In the genomic region with DNA sequence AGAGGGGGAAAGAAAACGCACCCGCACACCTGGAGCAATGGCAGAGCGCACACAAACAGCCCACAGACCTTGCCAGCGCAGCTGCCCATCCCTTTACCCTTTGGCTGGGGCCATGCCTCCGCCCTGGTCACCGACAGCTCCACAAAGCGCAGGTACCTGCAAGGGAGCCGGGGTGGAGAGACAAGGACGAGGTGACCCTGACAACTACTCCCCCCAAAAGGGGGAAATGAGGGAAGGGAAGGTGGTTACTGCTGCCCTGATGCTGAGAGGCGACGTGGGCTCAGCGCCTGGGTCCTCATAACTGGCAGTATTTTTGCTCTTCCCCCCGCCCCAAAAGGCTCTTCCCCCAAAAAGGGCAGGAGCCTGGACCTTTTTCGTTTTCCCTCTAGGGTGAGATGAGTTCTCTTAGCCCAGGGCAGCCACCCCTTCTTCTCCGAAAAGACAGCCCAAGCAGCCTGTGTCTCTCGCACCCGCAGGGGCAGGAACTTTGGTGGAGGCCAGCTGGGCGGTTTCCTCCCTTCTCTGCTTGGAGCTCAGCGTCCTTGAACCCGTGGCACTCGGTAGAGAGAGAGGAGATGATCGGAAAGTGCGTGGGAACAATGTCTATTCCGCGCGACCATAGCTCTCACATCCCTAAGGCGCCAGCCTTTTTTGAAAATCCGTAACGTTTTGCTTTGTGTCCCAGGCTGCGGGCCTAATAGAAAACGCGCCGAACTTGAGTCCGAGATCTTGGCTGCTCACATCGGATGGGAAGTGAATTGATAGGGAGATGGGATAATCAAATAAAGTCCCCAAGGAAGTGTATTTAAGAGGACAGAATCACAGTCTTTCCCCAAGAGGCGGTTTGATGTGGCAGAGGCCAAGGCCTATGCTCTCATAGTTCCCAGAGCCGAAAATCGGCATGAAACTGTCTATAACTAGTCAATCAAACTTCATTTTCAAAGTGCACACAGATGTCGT, we compare ENCODE assay signal across 1 cellular context.
TF ChIP-seq lines count a peak whose summit lies in the region.

No MANE protein-coding gene starts in this region.

TF ChIP-seq in HepG2, 621 proteins besides CTCF, POLR2A, EP300 and RAD21:
- TF ChIP-seq ETV5 (CRISPR knock-in tag; IDR thresholded peaks at IDR 0.05; ENCODE audit: borderline replicate concordance) (no peak), ZNF296 (CRISPR knock-in tag; conservative IDR thresholded peaks at IDR 0.05) (no peak), WIZ (CRISPR knock-in tag; IDR thresholded peaks at IDR 0.05) (no peak), SP4 (CRISPR knock-in tag; IDR thresholded peaks at IDR 0.05) (no peak), GABPB1 (CRISPR knock-in tag; IDR thresholded peaks at IDR 0.05) (no peak), KLF12 (CRISPR knock-in tag; IDR thresholded peaks at IDR 0.05; ENCODE audit: borderline replicate concordance) (no peak), SAFB2 (CRISPR knock-in tag; IDR thresholded peaks at IDR 0.05; ENCODE audit: borderline replicate concordance, low read depth) (no peak), ZNF251 (CRISPR knock-in tag; IDR thresholded peaks at IDR 0.05) (no peak), RFX3 (CRISPR knock-in tag; IDR thresholded peaks at IDR 0.05) (no peak), NCOA1 (CRISPR knock-in tag; IDR thresholded peaks at IDR 0.05) (no peak), ZNF484 (CRISPR knock-in tag; IDR thresholded peaks at IDR 0.05; ENCODE audit: borderline replicate concordance, low read depth) (no peak), ATAD3A (CRISPR knock-in tag; IDR thresholded peaks at IDR 0.05) (no peak), MYNN (CRISPR knock-in tag; IDR thresholded peaks at IDR 0.05; ENCODE audit: low read depth) (no peak), ZNF816 (CRISPR knock-in tag; IDR thresholded peaks at IDR 0.05; ENCODE audit: borderline replicate concordance) (no peak)
- TF ChIP-seq, protein P1, sequence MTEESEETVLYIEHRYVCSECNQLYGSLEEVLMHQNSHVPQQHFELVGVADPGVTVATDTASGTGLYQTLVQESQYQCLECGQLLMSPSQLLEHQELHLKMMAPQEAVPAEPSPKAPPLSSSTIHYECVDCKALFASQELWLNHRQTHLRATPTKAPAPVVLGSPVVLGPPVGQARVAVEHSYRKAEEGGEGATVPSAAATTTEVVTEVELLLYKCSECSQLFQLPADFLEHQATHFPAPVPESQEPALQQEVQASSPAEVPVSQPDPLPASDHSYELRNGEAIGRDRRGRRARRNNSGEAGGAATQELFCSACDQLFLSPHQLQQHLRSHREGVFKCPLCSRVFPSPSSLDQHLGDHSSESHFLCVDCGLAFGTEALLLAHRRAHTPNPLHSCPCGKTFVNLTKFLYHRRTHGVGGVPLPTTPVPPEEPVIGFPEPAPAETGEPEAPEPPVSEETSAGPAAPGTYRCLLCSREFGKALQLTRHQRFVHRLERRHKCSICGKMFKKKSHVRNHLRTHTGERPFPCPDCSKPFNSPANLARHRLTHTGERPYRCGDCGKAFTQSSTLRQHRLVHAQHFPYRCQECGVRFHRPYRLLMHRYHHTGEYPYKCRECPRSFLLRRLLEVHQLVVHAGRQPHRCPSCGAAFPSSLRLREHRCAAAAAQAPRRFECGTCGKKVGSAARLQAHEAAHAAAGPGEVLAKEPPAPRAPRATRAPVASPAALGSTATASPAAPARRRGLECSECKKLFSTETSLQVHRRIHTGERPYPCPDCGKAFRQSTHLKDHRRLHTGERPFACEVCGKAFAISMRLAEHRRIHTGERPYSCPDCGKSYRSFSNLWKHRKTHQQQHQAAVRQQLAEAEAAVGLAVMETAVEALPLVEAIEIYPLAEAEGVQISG (CRISPR knock-in tag; IDR thresholded peaks at IDR 0.05): no peak
- TF ChIP-seq, protein P2, sequence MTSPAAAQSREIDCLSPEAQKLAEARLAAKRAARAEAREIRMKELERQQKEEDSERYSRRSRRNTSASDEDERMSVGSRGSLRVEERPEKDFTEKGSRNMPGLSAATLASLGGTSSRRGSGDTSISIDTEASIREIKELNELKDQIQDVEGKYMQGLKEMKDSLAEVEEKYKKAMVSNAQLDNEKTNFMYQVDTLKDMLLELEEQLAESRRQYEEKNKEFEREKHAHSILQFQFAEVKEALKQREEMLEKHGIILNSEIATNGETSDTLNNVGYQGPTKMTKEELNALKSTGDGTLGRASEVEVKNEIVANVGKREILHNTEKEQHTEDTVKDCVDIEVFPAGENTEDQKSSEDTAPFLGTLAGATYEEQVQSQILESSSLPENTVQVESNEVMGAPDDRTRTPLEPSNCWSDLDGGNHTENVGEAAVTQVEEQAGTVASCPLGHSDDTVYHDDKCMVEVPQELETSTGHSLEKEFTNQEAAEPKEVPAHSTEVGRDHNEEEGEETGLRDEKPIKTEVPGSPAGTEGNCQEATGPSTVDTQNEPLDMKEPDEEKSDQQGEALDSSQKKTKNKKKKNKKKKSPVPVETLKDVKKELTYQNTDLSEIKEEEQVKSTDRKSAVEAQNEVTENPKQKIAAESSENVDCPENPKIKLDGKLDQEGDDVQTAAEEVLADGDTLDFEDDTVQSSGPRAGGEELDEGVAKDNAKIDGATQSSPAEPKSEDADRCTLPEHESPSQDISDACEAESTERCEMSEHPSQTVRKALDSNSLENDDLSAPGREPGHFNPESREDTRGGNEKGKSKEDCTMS (CRISPR knock-in tag; conservative IDR thresholded peaks at IDR 0.05): no peak
TF ChIP-seq in HepG2: peak in this region for 0.
